26 cellular contexts compared by ENCODE assay signal in genomic region chrX:38614485-38614884, GRCh38. TPM values are rescaled to one million over a fixed set of nuclear protein-coding genes. Genes with fewer than 3 reads are reported as not detected.
"Had no signal": no experiment of that assay in that cellular context is flagged by ENCODE, and none has a peak within 500 bp of the region (broad histone marks: within the 10 kb centered on the region; RNA-seq: fewer than 3 reads in every experiment).

No MANE protein-coding gene starts in this region.

- H3K4me3 Mint-ChIP-seq: activated CD4-positive, alpha-beta memory T cell treated with anti-CD3 and anti-CD28 coated beads for 36 hours; activated CD4-positive, alpha-beta T cell treated with anti-CD3 and anti-CD28 coated beads for 36 hours; activated CD4-positive, alpha-beta T cell treated with anti-CD3 and anti-CD28 coated beads, Interleukin-2, amount 10 ng/mL, durations not matched to agents 24 days and 14 days; activated naive CD8-positive, alpha-beta T cell; activated T-cell treated with anti-CD3 and anti-CD28 coated beads, Interleukin-2, amount 50 U/mL, for 4 hours; activated T-helper 17 cell treated with anti-CD3 and anti-CD28 coated beads, Interleukin-2, amount 50 U/mL, for 72 hours; central memory CD8-positive, alpha-beta T cell; dendritic cell treated with granulocyte-macrophage colony-stimulating factor and Interleukin-4, amounts not matched to agents 40 ng/mL and 50 ng/mL, for 4 days; endodermal cell had no signal

- ATAC-seq: activated CD4-positive, alpha-beta T cell treated with anti-CD3 and anti-CD28 coated beads for 36 hours; activated T-cell treated with anti-CD3 and anti-CD28 coated beads, Interleukin-2, amount 50 U/mL, for 4 hours; activated T-helper 17 cell treated with anti-CD3 and anti-CD28 coated beads, Interleukin-2, amount 50 U/mL, for 72 hours; foreskin keratinocyte; gastroesophageal sphincter; heart right ventricle had no signal

- H3K27me3 Mint-ChIP-seq: activated CD4-positive, alpha-beta T cell treated with anti-CD3 and anti-CD28 coated beads, Interleukin-2, amount 10 ng/mL, durations not matched to agents 24 days and 14 days; dendritic cell treated with granulocyte-macrophage colony-stimulating factor and Interleukin-4, amounts not matched to agents 40 ng/mL and 50 ng/mL, for 4 days had no signal

- H3K27ac Mint-ChIP-seq: activated CD4-positive, alpha-beta memory T cell treated with anti-CD3 and anti-CD28 coated beads for 36 hours; activated CD4-positive, alpha-beta T cell treated with anti-CD3 and anti-CD28 coated beads for 36 hours; activated CD4-positive, alpha-beta T cell treated with anti-CD3 and anti-CD28 coated beads, Interleukin-2, amount 10 ng/mL, durations not matched to agents 24 days and 14 days; activated naive CD8-positive, alpha-beta T cell; activated T-helper 17 cell treated with anti-CD3 and anti-CD28 coated beads, Interleukin-2, amount 50 U/mL, for 72 hours; dendritic cell treated with granulocyte-macrophage colony-stimulating factor and Interleukin-4, amounts not matched to agents 40 ng/mL and 50 ng/mL, for 4 days; endodermal cell had no signal

- H3K36me3 Mint-ChIP-seq: activated CD4-positive, alpha-beta memory T cell treated with anti-CD3 and anti-CD28 coated beads for 36 hours; activated naive CD8-positive, alpha-beta T cell had no signal

- H3K27me3 ChIP-seq: brain microvascular endothelial cell, esophagus muscularis mucosa, foreskin keratinocyte, gastroesophageal sphincter had no signal

- H3K36me3 ChIP-seq: brain microvascular endothelial cell, esophagus muscularis mucosa, gastroesophageal sphincter, heart right ventricle had no signal

- H3K9me3 Mint-ChIP-seq: activated CD4-positive, alpha-beta memory T cell treated with anti-CD3 and anti-CD28 coated beads for 36 hours; activated CD4-positive, alpha-beta T cell treated with anti-CD3 and anti-CD28 coated beads, Interleukin-2, amount 10 ng/mL, durations not matched to agents 24 days and 14 days; activated T-cell treated with anti-CD3 and anti-CD28 coated beads, Interleukin-2, amount 50 U/mL, for 4 hours; activated T-helper 17 cell treated with anti-CD3 and anti-CD28 coated beads, Interleukin-2, amount 50 U/mL, for 72 hours; central memory CD8-positive, alpha-beta T cell; dendritic cell treated with granulocyte-macrophage colony-stimulating factor and Interleukin-4, amounts not matched to agents 40 ng/mL and 50 ng/mL, for 4 days had no signal

- H3K4me3 ChIP-seq: coronary artery, esophagus muscularis mucosa, gastroesophageal sphincter, heart right ventricle had no signal

- DNase-seq: activated CD4-positive, alpha-beta memory T cell treated with anti-CD3 and anti-CD28 coated beads for 36 hours; activated CD4-positive, alpha-beta T cell treated with anti-CD3 and anti-CD28 coated beads for 36 hours; activated CD4-positive, alpha-beta T cell treated with anti-CD3 and anti-CD28 coated beads, Interleukin-2, amount 10 ng/mL, durations not matched to agents 24 days and 14 days; activated CD4-positive, CD25-positive, alpha-beta regulatory T cell; activated CD4-positive, CD25-positive, alpha-beta regulatory T cell treated with anti-CD3 and anti-CD28 coated beads, Interleukin-2, amount 50 U/mL, for 72 hours; activated effector memory CD4-positive, alpha-beta T cell treated with Interleukin-2 at 50 U/mL for 16 hours; activated gamma-delta T cell treated with Interleukin-2 at 50 U/mL for 16 hours; activated naive CD4-positive, alpha-beta T cell treated with anti-CD3 and anti-CD28 coated beads, Interleukin-2, amount 50 U/mL, for 16 hours; activated naive CD4-positive, alpha-beta T cell treated with Interleukin-2 at 50 U/mL for 16 hours; activated T-cell treated with anti-CD3 and anti-CD28 coated beads, Interleukin-2, amount 50 U/mL, for 4 hours; amniotic stem cell; anterior cingulate cortex; brain microvascular endothelial cell; dorsolateral prefrontal cortex; effector memory CD4-positive, alpha-beta T cell; endodermal cell; foreskin keratinocyte; heart right ventricle; T-helper 2 cell had no signal

- H3K9me3 ChIP-seq: esophagus muscularis mucosa, gastroesophageal sphincter, heart right ventricle had no signal

- H3K4me1 ChIP-seq: esophagus muscularis mucosa, foreskin keratinocyte, gastroesophageal sphincter had no signal

- H3K27ac ChIP-seq: brain microvascular endothelial cell, coronary artery, esophagus muscularis mucosa, foreskin keratinocyte, gastroesophageal sphincter, heart right ventricle had no signal

- H3K4me1 Mint-ChIP-seq: activated CD4-positive, alpha-beta T cell treated with anti-CD3 and anti-CD28 coated beads for 36 hours; activated CD4-positive, alpha-beta T cell treated with anti-CD3 and anti-CD28 coated beads, Interleukin-2, amount 10 ng/mL, durations not matched to agents 24 days and 14 days; activated T-helper 17 cell treated with anti-CD3 and anti-CD28 coated beads, Interleukin-2, amount 50 U/mL, for 72 hours; central memory CD8-positive, alpha-beta T cell had no signal

RNA-seq across cellular contexts. Expression of gene TSPAN7, which starts 53.1 kb away (rescaled TPM):
- total RNA-seq: activated CD4-positive, alpha-beta T cell treated with anti-CD3 and anti-CD28 coated beads, Interleukin-2, amount 10 ng/mL, durations not matched to agents 24 days and 14 days had no signal
